Comparison of ENCODE assay signal across 8 cellular contexts in the genomic region with DNA sequence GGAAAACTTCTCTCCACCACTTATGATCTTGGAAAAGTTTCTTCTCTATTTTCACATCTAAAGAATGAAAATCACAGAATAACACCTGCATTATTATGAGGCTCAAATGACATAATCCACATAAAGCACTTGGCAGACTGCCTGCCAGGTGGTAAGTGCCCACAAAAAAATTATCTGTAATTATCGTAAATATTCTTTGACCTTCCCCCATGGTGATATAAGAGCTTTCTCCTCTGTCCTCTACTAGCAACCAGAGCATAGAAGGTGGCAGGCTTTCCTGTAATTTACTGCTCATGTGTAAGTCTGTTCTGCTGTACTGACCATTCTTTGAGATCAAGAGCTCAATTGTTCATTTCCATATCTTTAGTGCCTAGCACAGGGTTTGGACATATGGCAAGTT. TPM values are rescaled to one million over a fixed set of nuclear protein-coding genes. Genes with fewer than 3 reads are reported as not detected.
A peak's percentile ranks its signal among the peaks of the same experiment; 100 is the strongest.
DNase-seq lines count a peak whose midpoint lies in the region; ATAC-seq and TF ChIP-seq lines count a peak whose summit lies in the region.

No MANE protein-coding gene starts in this region.

- peaks cover 4% of the 10 kb centered on the region in 2 donors for H3K4me1 ChIP-seq in ascending aorta
- H3K4me1 ChIP-seq in sigmoid colon: peaks cover 0 to 29% (median 23%) of the 10 kb centered on the region in 4 donors

- peaks cover 18% of the 10 kb centered on the region for H3K4me1 Mint-ChIP-seq in activated CD8-positive, alpha-beta memory T cell treated with anti-CD3 and anti-CD28 coated beads, Interleukin-2, amount 10 ng/mL, durations not matched to agents 7 days and 5 days

- H3K4me3 ChIP-seq in NB4 (ENCODE audit: low read depth, low read length) (peak overlapping the region; percentile 54), ascending aorta (peak overlapping the region; percentile 0 to 27), sigmoid colon (no peak overlapping the region)

- WGBS in sigmoid colon, 2 donors: 14 to 33% methylated on average over 1 of the region's 1 CpG

- H3K4me3 Mint-ChIP-seq in activated CD8-positive, alpha-beta memory T cell treated with anti-CD3 and anti-CD28 coated beads, Interleukin-2, amount 10 ng/mL, durations not matched to agents 7 days and 5 days: peak overlapping the region; percentile 70

- no peak for TF ChIP-seq EP300 in sigmoid colon (IDR thresholded peaks at IDR 0.05)

- no peak for ATAC-seq in activated CD8-positive, alpha-beta memory T cell treated with anti-CD3 and anti-CD28 coated beads, Interleukin-2, amount 10 ng/mL, durations not matched to agents 7 days and 5 days
- ATAC-seq in GM18873 (IDR thresholded peaks at IDR 0.05; ENCODE audit: low FRiP score, unreplicated experiment): no peak

- H3K9me3 ChIP-seq in ascending aorta (no peaks in the 10 kb centered on the region), sigmoid colon (no peaks in the 10 kb centered on the region)

- no peaks in the 10 kb centered on the region for H3K27me3 Mint-ChIP-seq in activated CD8-positive, alpha-beta memory T cell treated with anti-CD3 and anti-CD28 coated beads, Interleukin-2, amount 10 ng/mL, durations not matched to agents 7 days and 5 days

- H3K27ac ChIP-seq in ascending aorta (peak overlapping the region; percentile 35 to 49), sigmoid colon (peak overlapping the region in 3 of 4 donors; percentile 43 to 45 (median 44))

- H3K36me3 ChIP-seq in ascending aorta (no peaks in the 10 kb centered on the region), sigmoid colon (no peaks in the 10 kb centered on the region)

- no peak for TF ChIP-seq CTCF in NB4 (IDR thresholded peaks at IDR 0.05; ENCODE audit: low read depth, low read length)
- no peak for TF ChIP-seq CTCF in ascending aorta (IDR thresholded peaks at IDR 0.05)
- TF ChIP-seq CTCF in sigmoid colon (IDR thresholded peaks at IDR 0.05): no peak

- peaks cover 8% of the 10 kb centered on the region for H3K36me3 Mint-ChIP-seq in activated CD8-positive, alpha-beta memory T cell treated with anti-CD3 and anti-CD28 coated beads, Interleukin-2, amount 10 ng/mL, durations not matched to agents 7 days and 5 days

- no peaks in the 10 kb centered on the region for H3K27me3 ChIP-seq in ascending aorta
- no peaks in the 10 kb centered on the region for H3K27me3 ChIP-seq in sigmoid colon

- TF ChIP-seq POLR2A in NB4 (IDR thresholded peaks at IDR 0.05; ENCODE audit: extremely low read depth, insufficient read length) (no peak), sigmoid colon (IDR thresholded peaks at IDR 0.05) (no peak)

- DNase-seq in activated CD8-positive, alpha-beta memory T cell treated with anti-CD3 and anti-CD28 coated beads, Interleukin-2, amount 10 ng/mL, durations not matched to agents 7 days and 5 days: no peak
- DNase-seq in activated CD8-positive, alpha-beta memory T cell treated with anti-CD3 and anti-CD28 coated beads, Interleukin-2, amount 50 U/mL, for 48 hours: no peak
- DNase-seq in NB4 (ENCODE audit: low read depth) (no peak), ascending aorta (ENCODE audit: low spot score in 2 of 2) (no peak), sigmoid colon (no peak), NCI-H345 (lab: John Stamatoyannopoulos, UW) (no peak)
- no peak for DNase-seq in stimulated activated CD4-positive, alpha-beta T cell treated with anti-CD3 and anti-CD28 coated beads, Interleukin-2, amount 100 ng/mL, for 24 hours

- CTCF ChIA-PET in activated CD8-positive, alpha-beta memory T cell treated with anti-CD3 and anti-CD28 coated beads, Interleukin-2, amount 10 ng/mL, durations not matched to agents 7 days and 5 days (lab: Charles Lee): interaction anchor here (0.9 to 2.7 kb wide), 35 partner anchors 9 to 367 kb away, joined by 3 to 61 read pairs (median 6); a partner anchor contains a TSS

- H3K9me3 Mint-ChIP-seq in activated CD8-positive, alpha-beta memory T cell treated with anti-CD3 and anti-CD28 coated beads, Interleukin-2, amount 10 ng/mL, durations not matched to agents 7 days and 5 days (ENCODE audit: low read depth): no peaks in the 10 kb centered on the region

- H3K27ac Mint-ChIP-seq in activated CD8-positive, alpha-beta memory T cell treated with anti-CD3 and anti-CD28 coated beads, Interleukin-2, amount 10 ng/mL, durations not matched to agents 7 days and 5 days: peak overlapping the region; percentile 83

- intact Hi-C loops in ascending aorta (cut with DNase I): loop anchor here (1.0 to 2.0 kb wide), 3 partner anchors 19 to 126 kb away; a partner anchor contains a TSS
- intact Hi-C loops in sigmoid colon (cut with DNase I): loop anchor here (5.0 kb wide), 1 partner anchor 126 kb away; a partner anchor contains a TSS

RNA-seq across cellular contexts. Expression of a gene that starts 51.7 kb away (rescaled TPM):
- total RNA-seq in activated CD8-positive, alpha-beta memory T cell treated with anti-CD3 and anti-CD28 coated beads, Interleukin-2, amount 10 ng/mL, durations not matched to agents 7 days and 5 days: 100 to 1,000 TPM in 1 of 2 experiments, 10 to 100 TPM in 1; 50.1 to 102 TPM
- total RNA-seq in ascending aorta (16.1 TPM), sigmoid colon (10 to 100 TPM; 18.2 to 28.6 (median 23.5) TPM)
- polyA plus RNA-seq in sigmoid colon: 10 to 100 TPM; 12.6 to 17.8 (median 14.1) TPM

Comparison
In these comparisons a context has a peak if more than half of its experiments do, and no peak if none do; other contexts are left out.
1. H3K4me3 ChIP-seq: peak in NB4 (single experiment) and ascending aorta (2 of 2); none in sigmoid colon (0 of 4).